In the genomic region with DNA sequence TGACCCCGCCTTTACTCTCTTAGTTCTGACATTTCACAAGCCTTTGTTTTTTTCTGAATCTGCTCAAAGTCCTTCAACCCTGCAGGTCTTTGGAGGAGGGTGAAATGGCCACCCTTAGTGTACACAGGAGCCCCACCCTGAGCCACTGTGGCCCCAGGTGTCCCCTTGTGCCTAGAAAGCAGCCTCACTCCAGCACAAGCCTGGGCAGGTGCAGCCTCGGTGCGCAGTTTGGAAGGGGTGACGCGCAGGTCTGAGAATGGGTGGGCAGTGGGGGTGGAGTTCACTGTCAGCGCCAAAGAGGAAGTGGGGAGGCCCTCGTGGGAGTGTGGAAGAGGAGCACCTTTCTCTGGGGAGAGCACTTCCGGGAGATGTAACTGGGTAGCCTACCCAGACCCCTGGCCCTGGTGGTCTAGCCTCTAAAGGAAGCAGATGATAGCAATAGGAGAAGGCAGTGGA, we compare ENCODE assay signal across 1 cellular context.
TF ChIP-seq lines count a peak whose summit lies in the region.

No MANE protein-coding gene starts in this region.

TF ChIP-seq in GM12878, 131 proteins besides CTCF, POLR2A, EP300 and RAD21 (continued from another document):
- TF ChIP-seq E2F4 (IDR thresholded peaks at IDR 0.05; ENCODE audit: low read depth, low read length): no peak
